11 cellular contexts compared by ENCODE assay signal in genomic region chr11:75365711-75366181, GRCh38. TPM values are rescaled to one million over a fixed set of nuclear protein-coding genes. Genes with fewer than 3 reads are reported as not detected.
A peak's percentile ranks its signal among the peaks of the same experiment; 100 is the strongest.
DNase-seq lines count a peak whose midpoint lies in the region; ATAC-seq and TF ChIP-seq lines count a peak whose summit lies in the region.
"Had no signal": no experiment of that assay in that cellular context is flagged by ENCODE, and none has a peak within 500 bp of the region (broad histone marks: within the 10 kb centered on the region; RNA-seq: fewer than 3 reads in every experiment).

No MANE protein-coding gene starts in this region.

- H3K9ac ChIP-seq in skeletal muscle tissue (ENCODE audit: low read depth in 1 of 3, low read length in 3 of 3): no peak overlapping the region

- peaks cover 0 to 3% (median 0%) of the 10 kb centered on the region in 3 donors for H3K27me3 ChIP-seq in skeletal muscle tissue (ENCODE audit: control insufficient read depth in 3 of 3, insufficient read depth in 3 of 3, low read length in 3 of 3)

- H3K4me1 ChIP-seq in skeletal muscle tissue (ENCODE audit: control insufficient read depth in 3 of 3, insufficient read depth in 3 of 3, low read length in 3 of 3): no peaks in the 10 kb centered on the region

- TF ChIP-seq CTCF in HFF-Myc (IDR thresholded peaks at IDR 0.05; ENCODE audit: low read depth, low read length, missing control alignments) (no peak), GM10266 (IDR thresholded peaks at IDR 0.05; ENCODE audit: control insufficient read depth, insufficient read depth, low read depth, missing control alignments) (no peak)

- ATAC-seq in GM18867 (IDR thresholded peaks at IDR 0.05; ENCODE audit: unreplicated experiment): no peak
- ATAC-seq: activated T-helper 17 cell treated with anti-CD3 and anti-CD28 coated beads, Interleukin-2, amount 50 U/mL, for 72 hours had no signal

- peak overlapping the region; percentile 34 for H3K27ac ChIP-seq in skeletal muscle tissue (ENCODE audit: low read depth, low read length)

- no peaks in the 10 kb centered on the region for H3K36me3 ChIP-seq in skeletal muscle tissue (ENCODE audit: control insufficient read depth in 3 of 3, insufficient read depth in 3 of 3, low read length in 3 of 3)

- peaks cover 0 to 5% (median 0%) of the 10 kb centered on the region in 3 donors for H3K9me3 ChIP-seq in skeletal muscle tissue (ENCODE audit: control insufficient read depth in 3 of 3, low read length in 3 of 3)

- DNase-seq in HFF-Myc (ENCODE audit: extremely low read depth, low read depth): peak; percentile 62
- peak; percentile 58 for DNase-seq in SIG-M5 treated with dmso at 0.1 percent for 504 hours (lab: John Stamatoyannopoulos, UW; ENCODE audit: unreplicated experiment)
- DNase-seq in fibroblast of peridontal ligament (ENCODE audit: extremely low read depth): peak; percentile 68
- DNase-seq in NCI-H128 (lab: John Stamatoyannopoulos, UW; ENCODE audit: unreplicated experiment): no peak
- DNase-seq in kidney tubule cell (ENCODE audit: low spot score): no peak
- DNase-seq in GM10266 (ENCODE audit: extremely low spot score): no peak
- DNase-seq: KBM-7 had no signal

- H3K4me3 ChIP-seq in HFF-Myc (replicated peaks; ENCODE audit: low read depth, low read length): no peak overlapping the region
- H3K4me3 ChIP-seq in skeletal muscle tissue (ENCODE audit: low read length in 3 of 3): no peak overlapping the region

RNA-seq across cellular contexts. Expression of gene ARRB1, which starts 14.3 kb away (rescaled TPM):
- total RNA-seq in skeletal muscle tissue: 30.3 TPM
- total RNA-seq: OCI-LY7 had no signal

RNA-seq across cellular contexts. Expression of gene RPS3, which starts 33.6 kb away (rescaled TPM):
- 2,115 TPM for total RNA-seq in skeletal muscle tissue

Comparison
In these comparisons a context has a peak if more than half of its experiments do, and no peak if none do; other contexts are left out.
1. DNase-seq: peak in HFF-Myc (single experiment), SIG-M5 treated with dmso at 0.1 percent for 504 hours (single experiment) and fibroblast of peridontal ligament (single experiment); none in NCI-H128 (single experiment), kidney tubule cell (single experiment) and GM10266 (single experiment).